In genomic region chr1:176051902-176052518, GRCh38 we compare ENCODE assay signal across 26 cellular contexts.
DNase-seq lines count a peak whose midpoint lies in the region; ATAC-seq and TF ChIP-seq lines count a peak whose summit lies in the region.
"Had no signal": no experiment of that assay in that cellular context is flagged by ENCODE, and none has a peak within 500 bp of the region (broad histone marks: within the 10 kb centered on the region; RNA-seq: fewer than 3 reads in every experiment).

No MANE protein-coding gene starts in this region.

- ATAC-seq in PC-3 (peak; percentile 71), upper lobe of right lung (peak; percentile 40)
- ATAC-seq: heart right ventricle, left cardiac atrium, WTC11 had no signal

- no peaks in the 10 kb centered on the region for H3K9me2 ChIP-seq in PC-3 (replicated peaks; ENCODE audit: low read length)

- peaks cover 23% of the 10 kb centered on the region for H3K4me1 Mint-ChIP-seq in progenitor cell of endocrine pancreas (ENCODE audit: low read depth)
- H3K4me1 Mint-ChIP-seq: activated naive CD4-positive, alpha-beta T cell treated with anti-CD3 and anti-CD28 coated beads, Interleukin-2, amount 10 ng/mL, durations not matched to agents 7 days and 5 days; WTC11 had no signal

- H3K9ac ChIP-seq in PC-3 (ENCODE audit: low read length) = no peak overlapping the region
- H3K9ac ChIP-seq: KMS-11 had no signal

- H3K36me3 ChIP-seq in PC-3 (ENCODE audit: low read depth, low read length) = no peaks in the 10 kb centered on the region
- peaks cover 6% of the 10 kb centered on the region for H3K36me3 ChIP-seq in upper lobe of right lung
- H3K36me3 ChIP-seq: upper lobe of left lung had no signal

- H3K4me3 ChIP-seq in PC-3 (ENCODE audit: low read length) (no peak overlapping the region), upper lobe of right lung (no peak overlapping the region)
- H3K4me3 ChIP-seq: heart right ventricle, upper lobe of left lung had no signal

- H3K27ac ChIP-seq in PC-3 (ENCODE audit: low read length) (no peak overlapping the region), epithelial cell of prostate (peak overlapping the region; percentile 35), upper lobe of right lung (no peak overlapping the region)
- H3K27ac ChIP-seq: heart right ventricle, KMS-11, upper lobe of left lung had no signal

- TF ChIP-seq CTCF in PC-3 (conservative IDR thresholded peaks at IDR 0.05; ENCODE audit: low read depth, low read length) = no peak
- TF ChIP-seq CTCF in upper lobe of right lung (IDR thresholded peaks at IDR 0.05) = no peak
- TF ChIP-seq CTCF in progenitor cell of endocrine pancreas (IDR thresholded peaks at IDR 0.05; ENCODE audit: unreplicated experiment) = no peak

- no peak overlapping the region for H3K27ac Mint-ChIP-seq in progenitor cell of endocrine pancreas
- H3K27ac Mint-ChIP-seq: activated naive CD4-positive, alpha-beta T cell treated with anti-CD3 and anti-CD28 coated beads, Interleukin-2, amount 10 ng/mL, durations not matched to agents 7 days and 5 days; HFFc6; memory B cell; WTC11 had no signal

- POLR2A ChIA-PET in PC-3 (lab: Charles Lee; ENCODE audit: unreplicated experiment) = no interaction called here

- BruUV-seq in PC-3 (replicated peaks; lab: Mats Ljungman, UMichigan) = no TSS peak

- H3K9me3 Mint-ChIP-seq in progenitor cell of endocrine pancreas (ENCODE audit: low read depth) = no peaks in the 10 kb centered on the region
- H3K9me3 Mint-ChIP-seq: activated naive CD4-positive, alpha-beta T cell treated with anti-CD3 and anti-CD28 coated beads, Interleukin-2, amount 10 ng/mL, durations not matched to agents 7 days and 5 days; HFFc6; memory B cell; WTC11 had no signal

- H3K79me2 ChIP-seq in PC-3 (ENCODE audit: low read length) = no peaks in the 10 kb centered on the region

- H3K27me3 ChIP-seq in PC-3 (ENCODE audit: low read length) (no peaks in the 10 kb centered on the region), upper lobe of right lung (no peaks in the 10 kb centered on the region)
- H3K27me3 ChIP-seq: heart right ventricle, upper lobe of left lung had no signal

- CTCF ChIA-PET in PC-3 (lab: Charles Lee) = no interaction called here

- no peaks in the 10 kb centered on the region for H4K20me1 ChIP-seq in PC-3 (ENCODE audit: low read length)

- intact Hi-C loops in PC-3 (cut with micrococcal nuclease) (no loop called here), upper lobe of right lung (cut with DNase I) (no loop called here)

- H3K9me3 ChIP-seq in PC-3 (ENCODE audit: low read length) (no peaks in the 10 kb centered on the region), upper lobe of right lung (no peaks in the 10 kb centered on the region)
- H3K9me3 ChIP-seq: Caco-2, heart right ventricle, upper lobe of left lung had no signal

- H2AFZ ChIP-seq in PC-3 (ENCODE audit: low read length) = no peak overlapping the region

- H3K27me3 Mint-ChIP-seq in progenitor cell of endocrine pancreas = no peaks in the 10 kb centered on the region
- H3K27me3 Mint-ChIP-seq: activated naive CD4-positive, alpha-beta T cell treated with anti-CD3 and anti-CD28 coated beads, Interleukin-2, amount 10 ng/mL, durations not matched to agents 7 days and 5 days; memory B cell had no signal

- H3F3A ChIP-seq in PC-3 (ENCODE audit: low read length, unreplicated experiment) = no peaks in the 10 kb centered on the region

- H3K4me3 Mint-ChIP-seq in progenitor cell of endocrine pancreas (ENCODE audit: low read depth) = no peak overlapping the region
- H3K4me3 Mint-ChIP-seq: activated naive CD4-positive, alpha-beta T cell treated with anti-CD3 and anti-CD28 coated beads, Interleukin-2, amount 10 ng/mL, durations not matched to agents 7 days and 5 days; HFFc6; memory B cell; WTC11 had no signal

- H3K4me1 ChIP-seq in PC-3 (ENCODE audit: insufficient read depth, low read length) (no peaks in the 10 kb centered on the region), upper lobe of right lung (no peaks in the 10 kb centered on the region)
- H3K4me1 ChIP-seq: heart right ventricle, upper lobe of left lung had no signal

- H3K4me2 ChIP-seq in PC-3 (ENCODE audit: low read length) = no peak overlapping the region
- H3K4me2 ChIP-seq: KMS-11 had no signal

- DNase-seq in SIG-M5 treated with dmso at 0.1 percent for 504 hours (lab: John Stamatoyannopoulos, UW; ENCODE audit: unreplicated experiment) (peak; percentile 33), SIG-M5 (lab: John Stamatoyannopoulos, UW) (no peak), PC-3 (peak; percentile 34), epithelial cell of prostate (ENCODE audit: low read depth, low spot score) (no peak), upper lobe of right lung (no peak), progenitor cell of endocrine pancreas (ENCODE audit: low spot score, unreplicated experiment) (no peak), NCI-H82 (lab: John Stamatoyannopoulos, UW) (no peak), SHP77 (lab: John Stamatoyannopoulos, UW) (no peak)
- DNase-seq: activated naive CD4-positive, alpha-beta T cell treated with anti-CD3 and anti-CD28 coated beads, Interleukin-2, amount 10 ng/mL, durations not matched to agents 7 days and 5 days; Caco-2; dermis blood vessel endothelial cell; EL; heart right ventricle; HFFc6; left cardiac atrium; NCI-H1048; NCI-H1694 treated with DMSO at 0.1 percent for 48 hours; NCI-H526; nucleus accumbens; small intestine; stimulated activated CD4-positive, alpha-beta T cell treated with anti-CD3 and anti-CD28 coated beads, Interleukin-1b, Interleukin-23, amount 100 ng/mL, for 48 hours; T-helper 9 cell; upper lobe of left lung had no signal

- H3K36me3 Mint-ChIP-seq in progenitor cell of endocrine pancreas (ENCODE audit: insufficient read depth) = peaks cover 2% of the 10 kb centered on the region
- H3K36me3 Mint-ChIP-seq: WTC11 had no signal

Comparison
In these comparisons a context has a peak if more than half of its experiments do, and no peak if none do; other contexts are left out.
1. DNase-seq: peak in SIG-M5 treated with dmso at 0.1 percent for 504 hours (single experiment) and PC-3 (single experiment); none in SIG-M5 (single experiment), epithelial cell of prostate (single experiment), upper lobe of right lung (single experiment), progenitor cell of endocrine pancreas (single experiment), NCI-H82 (single experiment) and SHP77 (0 of 2).